In the genomic region with DNA sequence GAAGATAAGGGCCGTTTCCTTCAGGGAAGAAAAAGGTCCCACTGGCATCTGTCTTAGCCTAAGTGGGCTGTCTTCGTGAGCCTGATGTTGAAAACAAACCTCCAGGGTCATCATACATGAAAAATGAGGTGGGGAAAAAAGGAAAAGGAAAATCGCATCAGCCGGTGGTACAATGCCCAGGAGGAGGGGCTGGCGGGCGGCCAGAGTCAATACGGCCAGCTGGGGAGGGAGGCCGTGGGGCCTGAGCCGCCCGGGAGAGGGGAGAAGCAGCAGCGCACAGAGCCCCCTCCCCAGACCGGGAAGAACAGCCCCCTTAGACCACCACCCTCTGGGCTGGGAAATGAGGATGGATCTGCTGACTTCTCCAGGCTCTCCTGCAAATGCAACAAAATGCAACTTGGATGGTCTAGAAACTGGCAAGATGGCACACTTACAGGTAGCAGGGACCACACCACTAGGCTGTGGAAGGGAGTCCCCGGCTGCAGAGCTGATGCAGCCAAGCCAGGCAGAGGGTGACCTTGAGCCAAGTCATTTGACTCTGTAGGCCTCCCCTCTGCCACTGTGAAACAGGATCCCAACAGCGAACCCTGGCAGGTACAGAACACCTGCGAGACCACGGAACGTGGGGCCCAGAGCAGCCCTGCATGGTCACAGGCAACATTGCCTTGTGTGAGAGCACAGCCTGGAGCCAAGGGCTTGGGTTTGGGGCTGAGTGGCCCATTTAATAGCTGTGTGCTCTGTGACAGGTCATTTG, we compare ENCODE assay signal across 16 cellular contexts.
DNase-seq lines count a peak whose midpoint lies in the region; ATAC-seq and TF ChIP-seq lines count a peak whose summit lies in the region.
"Had no signal": no experiment of that assay in that cellular context is flagged by ENCODE, and none has a peak within 500 bp of the region (broad histone marks: within the 10 kb centered on the region; RNA-seq: fewer than 3 reads in every experiment).

No MANE protein-coding gene starts in this region.

- ATAC-seq in mucosa of descending colon (peak; percentile 32), HG02885 (IDR thresholded peaks at IDR 0.05; ENCODE audit: poor library complexity, unreplicated experiment) (no peak)
- ATAC-seq: activated CD8-positive, alpha-beta T cell treated with anti-CD3 and anti-CD28 coated beads for 36 hours; activated T-cell treated with anti-CD3 and anti-CD28 coated beads, Interleukin-2, amount 50 U/mL, for 4 hours; Right ventricle myocardium inferior had no signal

- TF ChIP-seq CTCF in mucosa of descending colon (IDR thresholded peaks at IDR 0.05), result no peak
- no peak for TF ChIP-seq CTCF in vagina (IDR thresholded peaks at IDR 0.05)

- no peaks in the 10 kb centered on the region for H3K9me3 ChIP-seq in mucosa of descending colon
- no peaks in the 10 kb centered on the region for H3K9me3 ChIP-seq in vagina

- no peak overlapping the region for H3K27ac ChIP-seq in vagina
- H3K27ac ChIP-seq: neural progenitor cell, WERI-Rb-1 had no signal

- H3K4me3 ChIP-seq in mucosa of descending colon (no peak overlapping the region), vagina (no peak overlapping the region)
- H3K4me3 ChIP-seq: neural progenitor cell had no signal

- H3K36me3 ChIP-seq in mucosa of descending colon (ENCODE audit: low read depth) (no peaks in the 10 kb centered on the region), vagina (no peaks in the 10 kb centered on the region)
- H3K36me3 ChIP-seq: neural progenitor cell, WERI-Rb-1 had no signal

- no peak for TF ChIP-seq POLR2A in vagina (IDR thresholded peaks at IDR 0.05)

- peaks cover 19% of the 10 kb centered on the region for H3K4me1 ChIP-seq in mucosa of descending colon (ENCODE audit: low read depth)
- no peaks in the 10 kb centered on the region for H3K4me1 ChIP-seq in vagina

- peak; percentile 67 for DNase-seq in DMS53 (lab: John Stamatoyannopoulos, UW)
- peak; percentile 53 for DNase-seq in NCI-H1105 treated with DMSO at 0.1 percent for 48 hours (lab: John Stamatoyannopoulos, UW)
- DNase-seq in SHP77 (lab: John Stamatoyannopoulos, UW), result peak; percentile 34 to 55
- DNase-seq in mucosa of descending colon, result peak in 2 of 3 donors; percentile 44 to 71
- DNase-seq in NCI-H526 (lab: John Stamatoyannopoulos, UW), result no peak
- no peak for DNase-seq in ecto neural progenitor cell (ENCODE audit: low spot score)
- DNase-seq in vagina (ENCODE audit: extremely low spot score in 2 of 2), result no peak
- DNase-seq: activated CD8-positive, alpha-beta T cell treated with anti-CD3 and anti-CD28 coated beads for 36 hours; activated T-cell treated with anti-CD3 and anti-CD28 coated beads, Interleukin-2, amount 50 U/mL, for 4 hours; foreskin fibroblast; HFFc6; NCI-H1930; WERI-Rb-1 had no signal

- intact Hi-C loops in mucosa of descending colon (cut with DNase I, micrococcal nuclease), result no loop called here
- intact Hi-C loops in vagina (cut with DNase I), result no loop called here

- no peaks in the 10 kb centered on the region for H3K27me3 ChIP-seq in vagina
- H3K27me3 ChIP-seq: neural progenitor cell had no signal

Comparison
In these comparisons a context has a peak if more than half of its experiments do, and no peak if none do; other contexts are left out.
1. DNase-seq: peak in DMS53 (single experiment), NCI-H1105 treated with DMSO at 0.1 percent for 48 hours (single experiment), SHP77 (2 of 2) and mucosa of descending colon (2 of 3); none in NCI-H526 (0 of 2), ecto neural progenitor cell (single experiment) and vagina (0 of 2).